ENCODE assay signal across 8 cellular contexts in genomic region chr2:205734436-205734835, GRCh38. TPM values are rescaled to one million over a fixed set of nuclear protein-coding genes. Genes with fewer than 3 reads are reported as not detected.
DNase-seq lines count a peak whose midpoint lies in the region; ATAC-seq, FAIRE-seq and TF ChIP-seq lines count a peak whose summit lies in the region.

No MANE protein-coding gene starts in this region.

- no peaks in the 10 kb centered on the region for H3K9me3 Mint-ChIP-seq in neural crest cell

- TF ChIP-seq CTCF in neural crest cell (conservative IDR thresholded peaks at IDR 0.05) = no peak

- no peaks in the 10 kb centered on the region for H3K27me3 Mint-ChIP-seq in neural crest cell (ENCODE audit: low read depth)

- in situ Hi-C loops in Caki2 (cut with HindIII; ENCODE audit: low pct_unique_long_range_greater_than_20kb, low sequenced_read_pairs) = no loop called here

- no peak overlapping the region for H3K4me3 Mint-ChIP-seq in neural crest cell

- peak; percentile 55 for DNase-seq in Caki2 (ENCODE audit: low read depth)
- peak; percentile 45 for DNase-seq in NCI-H510A treated with DMSO at 0.1 percent for 48 hours (lab: John Stamatoyannopoulos, UW)
- DNase-seq in neural crest cell (ENCODE audit: low read depth, low spot score) = peak; percentile 22
- no peak for DNase-seq in activated naive CD4-positive, alpha-beta T cell treated with anti-CD3 and anti-CD28 coated beads, Interleukin-2, amount 50 U/mL, for 16 hours
- DNase-seq in NCI-H2029 treated with DMSO at 0.1 percent for 48 hours (lab: John Stamatoyannopoulos, UW) = no peak

- peak; percentile 33 for FAIRE-seq in endometrium (lab: Jason Lieb, UNC)

- ATAC-seq in HG03469 (IDR thresholded peaks at IDR 0.05; ENCODE audit: unreplicated experiment) (no peak), GM18858 (IDR thresholded peaks at IDR 0.05; ENCODE audit: unreplicated experiment) (no peak)

- peak overlapping the region; percentile 97 for H3K27ac Mint-ChIP-seq in neural crest cell (ENCODE audit: unreplicated experiment)

- peaks cover 57% of the 10 kb centered on the region for H3K4me1 Mint-ChIP-seq in neural crest cell

- H3K36me3 Mint-ChIP-seq in neural crest cell (ENCODE audit: low read depth) = peaks cover 27% of the 10 kb centered on the region

RNA-seq across cellular contexts. Expression of gene NRP2, which starts 52.1 kb away (rescaled TPM):
- 60.0 and 69.1 TPM in 2 replicates for total RNA-seq in Caki2 (2014; rRNA removed; shearing (Covaris generic); ENCODE audit: low replicate concordance)
- 90.3 and 93.5 TPM in 2 replicates for total RNA-seq in neural crest cell

Comparison
In these comparisons a context has a peak if more than half of its experiments do, and no peak if none do; other contexts are left out.
1. DNase-seq: peak in Caki2 (single experiment), NCI-H510A treated with DMSO at 0.1 percent for 48 hours (single experiment) and neural crest cell (single experiment); none in activated naive CD4-positive, alpha-beta T cell treated with anti-CD3 and anti-CD28 coated beads, Interleukin-2, amount 50 U/mL, for 16 hours (single experiment) and NCI-H2029 treated with DMSO at 0.1 percent for 48 hours (single experiment).